Comparison of ENCODE assay signal across 9 cellular contexts in genomic region chr12:1800646-1801284, GRCh38. TPM values are rescaled to one million over a fixed set of nuclear protein-coding genes. Genes with fewer than 3 reads are reported as not detected.
DNase-seq lines count a peak whose midpoint lies in the region; ATAC-seq and TF ChIP-seq lines count a peak whose summit lies in the region.
"Had no signal": no experiment of that assay in that cellular context is flagged by ENCODE, and none has a peak within 500 bp of the region (broad histone marks: within the 10 kb centered on the region; RNA-seq: fewer than 3 reads in every experiment).

No MANE protein-coding gene starts in this region.

- intact Hi-C loops in OCI-LY7 (cut with micrococcal nuclease; ENCODE audit: unreplicated experiment), result loop anchor here (1.0 kb wide), 1 partner anchor 140 kb away; no protein-coding TSS in a partner anchor

- no peaks in the 10 kb centered on the region for H4K20me1 ChIP-seq in OCI-LY7 (ENCODE audit: insufficient read depth, low read length)

- no peak for ATAC-seq in gastroesophageal sphincter
- ATAC-seq: pancreas had no signal

- H3K27me3 Mint-ChIP-seq in activated naive CD4-positive, alpha-beta T cell treated with anti-CD3 and anti-CD28 coated beads, Interleukin-2, amount 10 ng/mL, durations not matched to agents 7 days and 5 days, result peaks cover 15% of the 10 kb centered on the region

- no peak overlapping the region for H2AFZ ChIP-seq in OCI-LY7 (ENCODE audit: low read length)

- peaks cover 1% of the 10 kb centered on the region for H3K36me3 Mint-ChIP-seq in activated naive CD4-positive, alpha-beta T cell treated with anti-CD3 and anti-CD28 coated beads, Interleukin-2, amount 10 ng/mL, durations not matched to agents 7 days and 5 days

- H3K4me1 Mint-ChIP-seq in activated naive CD4-positive, alpha-beta T cell treated with anti-CD3 and anti-CD28 coated beads, Interleukin-2, amount 10 ng/mL, durations not matched to agents 7 days and 5 days, result peaks cover 11% of the 10 kb centered on the region

- H3K79me2 ChIP-seq in OCI-LY7 (ENCODE audit: insufficient read depth, low read depth, low read length), result no peaks in the 10 kb centered on the region

- no peak overlapping the region for H3K27ac Mint-ChIP-seq in activated naive CD4-positive, alpha-beta T cell treated with anti-CD3 and anti-CD28 coated beads, Interleukin-2, amount 10 ng/mL, durations not matched to agents 7 days and 5 days

- TF ChIP-seq POLR2A in gastroesophageal sphincter (IDR thresholded peaks at IDR 0.05), result no peak

- H3K4me2 ChIP-seq in OCI-LY7 (ENCODE audit: low read length), result no peak overlapping the region

- H3K9me3 ChIP-seq in OCI-LY7 (ENCODE audit: low read length) (no peaks in the 10 kb centered on the region), iPS DF 6.9 (ENCODE audit: control insufficient read depth, insufficient read depth, low read length) (no peaks in the 10 kb centered on the region), gastroesophageal sphincter (no peaks in the 10 kb centered on the region)
- H3K9me3 ChIP-seq: pancreas had no signal

- H3K9me2 ChIP-seq in OCI-LY7 (ENCODE audit: insufficient read depth, low read length), result no peaks in the 10 kb centered on the region

- DNase-seq in AG08395 (ENCODE audit: low spot score) (peak; percentile 56), GM13977 (ENCODE audit: low spot score) (peak; percentile 65), OCI-LY7 (ENCODE audit: low spot score) (peak; percentile 68), iPS DF 6.9 (ENCODE audit: low read depth, low spot score) (peak; percentile 35)
- DNase-seq in activated naive CD4-positive, alpha-beta T cell treated with anti-CD3 and anti-CD28 coated beads, Interleukin-2, amount 10 ng/mL, durations not matched to agents 7 days and 5 days, result no peak
- no peak for DNase-seq in stimulated activated CD4-positive, alpha-beta T cell treated with anti-CD3 and anti-CD28 coated beads, Interleukin-4, amount 100 ng/mL, for 24 hours
- DNase-seq in stimulated activated CD4-positive, alpha-beta T cell treated with anti-CD3 and anti-CD28 coated beads, Interleukin-4, amount 100 ng/mL, for 4 hours, result no peak

- H3K27me3 ChIP-seq in iPS DF 6.9 (ENCODE audit: control insufficient read depth, insufficient read depth, low read length) (no peaks in the 10 kb centered on the region), gastroesophageal sphincter (no peaks in the 10 kb centered on the region)
- H3K27me3 ChIP-seq: pancreas had no signal

- H3K27ac ChIP-seq in OCI-LY7 (ENCODE audit: low read depth, low read length, poor library complexity, severe bottlenecking), result no peak overlapping the region
- no peak overlapping the region for H3K27ac ChIP-seq in iPS DF 6.9 (ENCODE audit: low read length)
- H3K27ac ChIP-seq in gastroesophageal sphincter, result no peak overlapping the region
- H3K27ac ChIP-seq: pancreas had no signal

- in situ Hi-C loops in GM13977 (cut with MboI; ENCODE audit: low pct_unique_long_range_greater_than_20kb, low sequenced_read_pairs, unreplicated experiment), result no loop called here

- H3K9me3 Mint-ChIP-seq in activated naive CD4-positive, alpha-beta T cell treated with anti-CD3 and anti-CD28 coated beads, Interleukin-2, amount 10 ng/mL, durations not matched to agents 7 days and 5 days, result peaks cover 2% of the 10 kb centered on the region

- no peak for TF ChIP-seq EP300 in gastroesophageal sphincter (IDR thresholded peaks at IDR 0.05)

- no CpG with 5 or more reads among the region's 10 CpGs for WGBS in iPS DF 6.9 (ENCODE audit: insufficient coverage, insufficient read length)
- WGBS in gastroesophageal sphincter (ENCODE audit: low coverage in 1 of 2), 2 donors, result 69% methylated on average over 4 of the region's 10 CpGs; no CpG with 5 or more reads in 1 of the 2 donors

- no TSS peak for BruUV-seq in OCI-LY7 (replicated peaks; lab: Mats Ljungman, UMichigan)

- peaks cover 17% of the 10 kb centered on the region for H3K4me1 ChIP-seq in OCI-LY7 (ENCODE audit: insufficient read depth, low read length, poor library complexity, severe bottlenecking)
- H3K4me1 ChIP-seq in iPS DF 6.9 (ENCODE audit: control insufficient read depth, insufficient read depth, low read length), result peaks cover 4% of the 10 kb centered on the region
- H3K4me1 ChIP-seq in gastroesophageal sphincter, result peaks cover 0 to 21% (median 5%) of the 10 kb centered on the region in 3 donors

- POLR2A ChIA-PET in OCI-LY7 (lab: Charles Lee), result no interaction called here

- CTCF ChIA-PET in OCI-LY7 (lab: Charles Lee; ENCODE audit: unreplicated experiment), result interaction anchor here (0.6 to 0.9 kb wide), 2 partner anchors 26 to 139 kb away, joined by 8 to 10 read pairs; no protein-coding TSS in a partner anchor
- CTCF ChIA-PET in activated naive CD4-positive, alpha-beta T cell treated with anti-CD3 and anti-CD28 coated beads, Interleukin-2, amount 10 ng/mL, durations not matched to agents 7 days and 5 days (lab: Charles Lee), result interaction anchor here (2.0 to 5.0 kb wide), 2 partner anchors 10 to 139 kb away, joined by 6 to 28 read pairs; no protein-coding TSS in a partner anchor

- H3K4me3 ChIP-seq in OCI-LY7 (ENCODE audit: low read depth, low read length, poor library complexity, severe bottlenecking), result no peak overlapping the region
- H3K4me3 ChIP-seq in iPS DF 6.9 (ENCODE audit: low read length), result no peak overlapping the region
- H3K4me3 ChIP-seq in gastroesophageal sphincter, result no peak overlapping the region
- H3K4me3 ChIP-seq: pancreas had no signal

- no peak overlapping the region for H3K4me3 Mint-ChIP-seq in activated naive CD4-positive, alpha-beta T cell treated with anti-CD3 and anti-CD28 coated beads, Interleukin-2, amount 10 ng/mL, durations not matched to agents 7 days and 5 days

- TF ChIP-seq CTCF in GM13977 (IDR thresholded peaks at IDR 0.05; ENCODE audit: extremely low read depth, insufficient read depth, missing control alignments) (peak; percentile 74), OCI-LY7 (conservative IDR thresholded peaks at IDR 0.05; ENCODE audit: low read length) (peak; percentile 72), gastroesophageal sphincter (IDR thresholded peaks at IDR 0.05) (peak in 1 of 4 experiments; percentile 55)

- no peaks in the 10 kb centered on the region for H3K36me3 ChIP-seq in OCI-LY7 (ENCODE audit: insufficient read depth, low read length)
- H3K36me3 ChIP-seq in iPS DF 6.9 (ENCODE audit: control insufficient read depth, insufficient read depth, low read length), result no peaks in the 10 kb centered on the region
- H3K36me3 ChIP-seq in gastroesophageal sphincter, result no peaks in the 10 kb centered on the region
- H3K36me3 ChIP-seq: pancreas had no signal

RNA-seq across cellular contexts. Expression of gene LRTM2, which starts 19.6 kb away (rescaled TPM):
- not detected in 2 replicates for total RNA-seq in OCI-LY7 (2014; rRNA removed; shearing (Covaris generic))
- total RNA-seq in OCI-LY7 (2022) (not detected in 2 replicates), gastroesophageal sphincter (not detected)
- total RNA-seq: pancreas had no signal

Comparison
In these comparisons a context has a peak if more than half of its experiments do, and no peak if none do; other contexts are left out.
1. DNase-seq: peak in AG08395 (single experiment), GM13977 (single experiment), OCI-LY7 (single experiment) and iPS DF 6.9 (single experiment); none in activated naive CD4-positive, alpha-beta T cell treated with anti-CD3 and anti-CD28 coated beads, Interleukin-2, amount 10 ng/mL, durations not matched to agents 7 days and 5 days (single experiment), stimulated activated CD4-positive, alpha-beta T cell treated with anti-CD3 and anti-CD28 coated beads, Interleukin-4, amount 100 ng/mL, for 24 hours (single experiment) and stimulated activated CD4-positive, alpha-beta T cell treated with anti-CD3 and anti-CD28 coated beads, Interleukin-4, amount 100 ng/mL, for 4 hours (0 of 2).